In the genomic region with DNA sequence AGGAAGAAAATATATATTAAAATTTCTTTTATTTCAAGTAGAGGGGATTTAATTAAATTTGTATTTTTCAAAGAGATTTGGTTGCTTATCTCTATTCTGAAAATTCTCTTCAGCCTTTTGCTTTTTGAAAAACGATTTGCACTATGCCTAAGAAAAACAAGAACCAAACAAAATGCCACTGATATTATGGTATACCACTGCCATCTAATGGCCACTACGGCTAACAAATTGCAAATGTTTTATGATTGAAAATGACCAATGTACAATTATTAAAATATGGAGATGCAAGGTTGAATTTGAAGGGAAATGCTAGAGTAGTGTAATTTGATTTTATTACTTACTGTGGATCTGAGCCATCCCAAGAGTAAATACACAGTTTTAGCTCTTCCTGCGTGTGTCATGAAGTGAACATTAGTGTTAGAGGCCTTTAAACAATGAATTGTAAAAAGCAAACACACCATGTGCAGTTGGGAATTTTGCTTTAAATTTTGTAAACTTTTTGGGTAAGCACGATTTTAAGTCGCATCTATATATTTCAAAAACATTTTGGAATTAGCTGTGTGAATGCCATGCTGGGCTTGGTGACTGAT, we compare ENCODE assay signal across 8 cellular contexts.
DNase-seq lines count a peak whose midpoint lies in the region; ATAC-seq, FAIRE-seq and TF ChIP-seq lines count a peak whose summit lies in the region.

No MANE protein-coding gene starts in this region.

- no peak overlapping the region for H3K27ac Mint-ChIP-seq in mesothelial cell of epicardium
- H3K27ac Mint-ChIP-seq in activated naive CD8-positive, alpha-beta T cell treated with anti-CD3 and anti-CD28 coated beads, Interleukin-2, amount 50 U/mL, for 24 hours, result no peak overlapping the region

- FAIRE-seq in H54 (lab: Jason Lieb, UNC) (peak; percentile 64), colon (lab: Jason Lieb, UNC) (peak; percentile 85)

- H3K4me3 Mint-ChIP-seq in mesothelial cell of epicardium, result no peak overlapping the region
- H3K4me3 Mint-ChIP-seq in activated naive CD8-positive, alpha-beta T cell treated with anti-CD3 and anti-CD28 coated beads, Interleukin-2, amount 50 U/mL, for 24 hours, result no peak overlapping the region

- no peak for TF ChIP-seq POLR2A in H54 (IDR thresholded peaks at IDR 0.05; ENCODE audit: low read depth, low read length)

- H3K9me3 Mint-ChIP-seq in mesothelial cell of epicardium, result peaks cover 18% of the 10 kb centered on the region
- no peaks in the 10 kb centered on the region for H3K9me3 Mint-ChIP-seq in activated naive CD8-positive, alpha-beta T cell treated with anti-CD3 and anti-CD28 coated beads, Interleukin-2, amount 50 U/mL, for 24 hours

- no peaks in the 10 kb centered on the region for H3K36me3 Mint-ChIP-seq in mesothelial cell of epicardium
- H3K36me3 Mint-ChIP-seq in activated naive CD8-positive, alpha-beta T cell treated with anti-CD3 and anti-CD28 coated beads, Interleukin-2, amount 50 U/mL, for 24 hours (ENCODE audit: low read depth), result no peaks in the 10 kb centered on the region

- ATAC-seq in GM18868 (IDR thresholded peaks at IDR 0.05; ENCODE audit: unreplicated experiment), result no peak
- ATAC-seq in activated naive CD8-positive, alpha-beta T cell treated with anti-CD3 and anti-CD28 coated beads, Interleukin-2, amount 50 U/mL, for 24 hours, result no peak

- peak; percentile 51 for TF ChIP-seq CTCF in mesothelial cell of epicardium (IDR thresholded peaks at IDR 0.05; ENCODE audit: unreplicated experiment)

- H3K4me1 Mint-ChIP-seq in mesothelial cell of epicardium, result peaks cover 11% of the 10 kb centered on the region
- no peaks in the 10 kb centered on the region for H3K4me1 Mint-ChIP-seq in activated naive CD8-positive, alpha-beta T cell treated with anti-CD3 and anti-CD28 coated beads, Interleukin-2, amount 50 U/mL, for 24 hours

- DNase-seq in CD1c-positive myeloid dendritic cell (ENCODE audit: extremely low spot score), result peak; percentile 67
- peak; percentile 14 for DNase-seq in H54 (ENCODE audit: insufficient read length, low spot score)
- DNase-seq in NOMO-1 treated with DMSO at 0.1 percent for 48 hours (lab: John Stamatoyannopoulos, UW; ENCODE audit: unreplicated experiment), result peak; percentile 46
- no peak for DNase-seq in mesothelial cell of epicardium (ENCODE audit: low spot score in 2 of 2, unreplicated experiment in 2 of 2)
- no peak for DNase-seq in NCI-H187 treated with DMSO at 0.1 percent for 48 hours (lab: John Stamatoyannopoulos, UW)
- no peak for DNase-seq in activated naive CD8-positive, alpha-beta T cell treated with anti-CD3 and anti-CD28 coated beads, Interleukin-2, amount 50 U/mL, for 24 hours

- no peaks in the 10 kb centered on the region for H3K27me3 Mint-ChIP-seq in mesothelial cell of epicardium (ENCODE audit: low read depth)
- no peaks in the 10 kb centered on the region for H3K27me3 Mint-ChIP-seq in activated naive CD8-positive, alpha-beta T cell treated with anti-CD3 and anti-CD28 coated beads, Interleukin-2, amount 50 U/mL, for 24 hours

Comparison
In these comparisons a context has a peak if more than half of its experiments do, and no peak if none do; other contexts are left out.
1. DNase-seq: peak in CD1c-positive myeloid dendritic cell (single experiment), H54 (single experiment) and NOMO-1 treated with DMSO at 0.1 percent for 48 hours (single experiment); none in mesothelial cell of epicardium (0 of 2), NCI-H187 treated with DMSO at 0.1 percent for 48 hours (single experiment) and activated naive CD8-positive, alpha-beta T cell treated with anti-CD3 and anti-CD28 coated beads, Interleukin-2, amount 50 U/mL, for 24 hours (single experiment).